Comparison of ENCODE assay signal across 1 cellular context in the genomic region with DNA sequence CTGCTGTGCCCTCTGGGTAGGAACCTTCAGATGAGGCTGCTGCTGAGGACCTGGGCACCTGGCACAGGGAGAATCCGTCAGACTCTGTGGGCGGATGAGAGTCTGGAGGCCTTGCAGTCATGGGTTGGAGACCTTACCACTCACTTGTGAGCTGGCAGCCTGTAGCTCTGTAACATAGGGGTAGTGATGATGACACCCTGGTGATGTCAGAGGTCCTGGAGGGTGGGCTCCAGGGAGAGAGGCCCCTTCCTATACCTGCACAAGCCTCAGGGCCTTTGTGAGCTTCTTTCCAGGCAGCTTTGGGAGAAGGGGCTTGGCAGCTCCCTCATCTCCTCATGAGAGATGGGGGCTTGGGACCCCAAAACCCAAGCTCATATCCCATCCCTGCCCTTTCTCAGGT.
TF ChIP-seq lines count a peak whose summit lies in the region.

No MANE protein-coding gene starts in this region.

TF ChIP-seq in GM12878, 131 proteins besides CTCF, POLR2A, EP300 and RAD21:
- no peak for TF ChIP-seq RELA (IDR thresholded peaks at IDR 0.05; ENCODE audit: borderline replicate concordance, partially characterized antibody)
- no peak for TF ChIP-seq SMC3 (IDR thresholded peaks at IDR 0.05; ENCODE audit: borderline replicate concordance, low read length)
- TF ChIP-seq TCF3 (IDR thresholded peaks at IDR 0.05; ENCODE audit: borderline replicate concordance, insufficient read depth, low read depth, low read length): no peak
- no peak for TF ChIP-seq RB1 (IDR thresholded peaks at IDR 0.05; ENCODE audit: borderline replicate concordance)
- no peak for TF ChIP-seq EZH2 (IDR thresholded peaks at IDR 0.05; ENCODE audit: borderline replicate concordance, control insufficient read depth, low read depth, low read length)
- TF ChIP-seq JUND (IDR thresholded peaks at IDR 0.05; ENCODE audit: low read depth, low read length): no peak
- TF ChIP-seq ETV6 (conservative IDR thresholded peaks at IDR 0.05 in 1 of 2, IDR thresholded peaks at IDR 0.05 in 1 of 2; ENCODE audit: borderline replicate concordance in 1 of 2, low read depth in 1 of 2): no peak
- TF ChIP-seq MEF2B (IDR thresholded peaks at IDR 0.05; ENCODE audit: partially characterized antibody, poor library complexity, severe bottlenecking): no peak
- TF ChIP-seq SP1 (IDR thresholded peaks at IDR 0.05; ENCODE audit: low read depth, low read length): no peak
- no peak for TF ChIP-seq CBFB (IDR thresholded peaks at IDR 0.05; ENCODE audit: low read depth)
- TF ChIP-seq IRF4 (IDR thresholded peaks at IDR 0.05; ENCODE audit: low read depth, low read length): no peak
- no peak for TF ChIP-seq NR2C2 (IDR thresholded peaks at IDR 0.05; ENCODE audit: borderline replicate concordance, control insufficient read depth, insufficient read length, low read depth)
- no peak for TF ChIP-seq ZNF384 (IDR thresholded peaks at IDR 0.05; ENCODE audit: borderline replicate concordance, low read depth, low read length)
- no peak for TF ChIP-seq NR2C1 (IDR thresholded peaks at IDR 0.05)
- TF ChIP-seq, protein P1, sequence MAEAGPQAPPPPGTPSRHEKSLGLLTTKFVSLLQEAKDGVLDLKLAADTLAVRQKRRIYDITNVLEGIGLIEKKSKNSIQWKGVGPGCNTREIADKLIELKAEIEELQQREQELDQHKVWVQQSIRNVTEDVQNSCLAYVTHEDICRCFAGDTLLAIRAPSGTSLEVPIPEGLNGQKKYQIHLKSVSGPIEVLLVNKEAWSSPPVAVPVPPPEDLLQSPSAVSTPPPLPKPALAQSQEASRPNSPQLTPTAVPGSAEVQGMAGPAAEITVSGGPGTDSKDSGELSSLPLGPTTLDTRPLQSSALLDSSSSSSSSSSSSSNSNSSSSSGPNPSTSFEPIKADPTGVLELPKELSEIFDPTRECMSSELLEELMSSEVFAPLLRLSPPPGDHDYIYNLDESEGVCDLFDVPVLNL (IDR thresholded peaks at IDR 0.05; ENCODE audit: low read depth, low read length): no peak
- TF ChIP-seq, protein P2, sequence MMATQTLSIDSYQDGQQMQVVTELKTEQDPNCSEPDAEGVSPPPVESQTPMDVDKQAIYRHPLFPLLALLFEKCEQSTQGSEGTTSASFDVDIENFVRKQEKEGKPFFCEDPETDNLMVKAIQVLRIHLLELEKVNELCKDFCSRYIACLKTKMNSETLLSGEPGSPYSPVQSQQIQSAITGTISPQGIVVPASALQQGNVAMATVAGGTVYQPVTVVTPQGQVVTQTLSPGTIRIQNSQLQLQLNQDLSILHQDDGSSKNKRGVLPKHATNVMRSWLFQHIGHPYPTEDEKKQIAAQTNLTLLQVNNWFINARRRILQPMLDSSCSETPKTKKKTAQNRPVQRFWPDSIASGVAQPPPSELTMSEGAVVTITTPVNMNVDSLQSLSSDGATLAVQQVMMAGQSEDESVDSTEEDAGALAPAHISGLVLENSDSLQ (IDR thresholded peaks at IDR 0.05): no peak
- TF ChIP-seq BHLHE40 (IDR thresholded peaks at IDR 0.05; ENCODE audit: borderline replicate concordance in 1 of 2, low read depth in 2 of 2, low read length in 1 of 2): no peak
- no peak for TF ChIP-seq BCL11A (IDR thresholded peaks at IDR 0.05; ENCODE audit: low read depth, low read length)
- TF ChIP-seq, protein P3, sequence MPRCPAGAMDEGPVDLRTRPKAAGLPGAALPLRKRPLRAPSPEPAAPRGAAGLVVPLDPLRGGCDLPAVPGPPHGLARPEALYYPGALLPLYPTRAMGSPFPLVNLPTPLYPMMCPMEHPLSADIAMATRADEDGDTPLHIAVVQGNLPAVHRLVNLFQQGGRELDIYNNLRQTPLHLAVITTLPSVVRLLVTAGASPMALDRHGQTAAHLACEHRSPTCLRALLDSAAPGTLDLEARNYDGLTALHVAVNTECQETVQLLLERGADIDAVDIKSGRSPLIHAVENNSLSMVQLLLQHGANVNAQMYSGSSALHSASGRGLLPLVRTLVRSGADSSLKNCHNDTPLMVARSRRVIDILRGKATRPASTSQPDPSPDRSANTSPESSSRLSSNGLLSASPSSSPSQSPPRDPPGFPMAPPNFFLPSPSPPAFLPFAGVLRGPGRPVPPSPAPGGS (IDR thresholded peaks at IDR 0.05; ENCODE audit: borderline replicate concordance, insufficient read depth, low read depth, low read length, poor library complexity, severe bottlenecking): no peak
- TF ChIP-seq ZNF622 (IDR thresholded peaks at IDR 0.05): no peak
